ENCODE assay signal across 8 cellular contexts in genomic region chr19:33373701-33374405, GRCh38. TPM values are rescaled to one million over a fixed set of nuclear protein-coding genes. Genes with fewer than 3 reads are reported as not detected.
DNase-seq lines count a peak whose midpoint lies in the region; ATAC-seq and TF ChIP-seq lines count a peak whose summit lies in the region.

TSS of gene CEBPG (plus strand) at chr19:33373709. CDS start at chr19:33379240, 5,531 bp downstream.

- peak within 1 kb of the TSS; percentile 88 to 97 (median 96) for H3K4me3 Mint-ChIP-seq in IgD-negative memory B cell
- H3K4me3 Mint-ChIP-seq in T-helper 1 cell treated with Interleukin-12 subunit alpha and Interleukin-12 subunit beta and Interleukin-4 antibody, amounts not matched to agents 30 μg/mL and 1 μg/mL, for 36 hours = peak within 1 kb of the TSS; percentile 87

- peaks cover 4% of the 10 kb centered on the region for H3K9me3 ChIP-seq in mammary epithelial cell (replicated peaks; ENCODE audit: insufficient read depth, low read length)

- H3K27me3 ChIP-seq in mammary epithelial cell (ENCODE audit: insufficient read depth, low read length) = no peaks in the 10 kb centered on the region

- no peaks in the 10 kb centered on the region for H4K20me1 ChIP-seq in mammary epithelial cell (ENCODE audit: insufficient read depth, low read length)

- H3K4me1 ChIP-seq in mammary epithelial cell (ENCODE audit: insufficient read depth, low read length) = peaks cover 45% of the 10 kb centered on the region

- H3K79me2 ChIP-seq in mammary epithelial cell (ENCODE audit: insufficient read depth, low read length) = peaks cover 53% of the 10 kb centered on the region

- peak within 1 kb of the TSS; percentile 99 for H3K9ac ChIP-seq in mammary epithelial cell (ENCODE audit: insufficient read depth, low read length)

- H3K36me3 ChIP-seq in mammary epithelial cell (ENCODE audit: insufficient read depth, low read length) = no peaks in the 10 kb centered on the region

- H3K36me3 Mint-ChIP-seq in IgD-negative memory B cell = no peaks in the 10 kb centered on the region
- peaks cover 11% of the 10 kb centered on the region for H3K36me3 Mint-ChIP-seq in T-helper 1 cell treated with Interleukin-12 subunit alpha and Interleukin-12 subunit beta and Interleukin-4 antibody, amounts not matched to agents 30 μg/mL and 1 μg/mL, for 36 hours (ENCODE audit: low read depth)

- peak within 1 kb of the TSS; percentile 96 to 100 (median 98) for H3K27ac Mint-ChIP-seq in IgD-negative memory B cell
- H3K27ac Mint-ChIP-seq in T-helper 1 cell treated with Interleukin-12 subunit alpha and Interleukin-12 subunit beta and Interleukin-4 antibody, amounts not matched to agents 30 μg/mL and 1 μg/mL, for 36 hours = peak within 1 kb of the TSS; percentile 72

- intact Hi-C loops in mammary epithelial cell (cut with micrococcal nuclease) = loop anchor here (1.0 kb wide), 1 partner anchor 24 kb away; no protein-coding TSS in a partner anchor

- BruUV-seq in mammary epithelial cell (replicated peaks; lab: Mats Ljungman, UMichigan) = no TSS peak

- no peaks in the 10 kb centered on the region for H3K27me3 Mint-ChIP-seq in IgD-negative memory B cell
- peaks cover 2% of the 10 kb centered on the region for H3K27me3 Mint-ChIP-seq in T-helper 1 cell treated with Interleukin-12 subunit alpha and Interleukin-12 subunit beta and Interleukin-4 antibody, amounts not matched to agents 30 μg/mL and 1 μg/mL, for 36 hours (ENCODE audit: low read depth)

- H3K4me2 ChIP-seq in mammary epithelial cell (ENCODE audit: insufficient read depth, low read depth, low read length) = peak within 1 kb of the TSS; percentile 87

- TF ChIP-seq CTCF in mammary epithelial cell (conservative IDR thresholded peaks at IDR 0.05 in 1 of 2, IDR thresholded peaks at IDR 0.05 in 1 of 2; ENCODE audit: extremely low read depth in 1 of 2, insufficient read depth in 1 of 2, low read depth in 1 of 2, low read length in 2 of 2) = peak in 1 of 2 donors; percentile 16

- dilution Hi-C loops in mammary epithelial cell (cut with HindIII; ENCODE audit: low sequenced_read_pairs) = no loop called here

- H3K4me3 ChIP-seq in mammary epithelial cell (replicated peaks in 1 of 3; ENCODE audit: insufficient read depth in 1 of 3, low read depth in 2 of 3, low read length in 3 of 3) = peak within 1 kb of the TSS; percentile 77 to 98 (median 96)

- peak; percentile 54 for ATAC-seq in GM21717 (IDR thresholded peaks at IDR 0.05; ENCODE audit: unreplicated experiment)

- peaks cover 33 to 39% (median 36%) of the 10 kb centered on the region in 3 donors for H3K4me1 Mint-ChIP-seq in IgD-negative memory B cell
- peaks cover 35% of the 10 kb centered on the region for H3K4me1 Mint-ChIP-seq in T-helper 1 cell treated with Interleukin-12 subunit alpha and Interleukin-12 subunit beta and Interleukin-4 antibody, amounts not matched to agents 30 μg/mL and 1 μg/mL, for 36 hours (ENCODE audit: low read depth)

- H2AFZ ChIP-seq in mammary epithelial cell (ENCODE audit: low read depth, low read length) = peak within 1 kb of the TSS; percentile 66

- in situ Hi-C loops in mammary epithelial cell (cut with MboI; ENCODE audit: low sequenced_read_pairs in 2 of 2) = loop anchor here in 1 of 2 donors (10.0 kb wide), 1 partner anchor 79 kb away; no protein-coding TSS in a partner anchor

- peak; percentile 72 for DNase-seq in NCI-H146 (lab: John Stamatoyannopoulos, UW)
- no peak for DNase-seq in NCI-H146 treated with DMSO at 0.1 percent for 48 hours (lab: John Stamatoyannopoulos, UW; ENCODE audit: unreplicated experiment)
- DNase-seq in mammary epithelial cell = peak; percentile 58
- peak; percentile 73 for DNase-seq in islet precursor cell
- peak; percentile 61 to 68 for DNase-seq in stimulated activated CD4-positive, alpha-beta T cell treated with anti-CD3 and anti-CD28 coated beads, Interleukin-2, amount 100 ng/mL, for 24 hours

- 0% methylated on average over 14 of the region's 96 CpGs for WGBS in mammary epithelial cell (ENCODE audit: low coverage, missing lambda C conversion rate)

- peak within 1 kb of the TSS; percentile 96 for H3K27ac ChIP-seq in mammary epithelial cell (ENCODE audit: insufficient read depth, low read depth, low read length)

- no peaks in the 10 kb centered on the region for H3K9me3 Mint-ChIP-seq in IgD-negative memory B cell
- H3K9me3 Mint-ChIP-seq in T-helper 1 cell treated with Interleukin-12 subunit alpha and Interleukin-12 subunit beta and Interleukin-4 antibody, amounts not matched to agents 30 μg/mL and 1 μg/mL, for 36 hours = no peaks in the 10 kb centered on the region

- CTCF ChIA-PET in mammary epithelial cell (lab: Charles Lee; ENCODE audit: low non-redundant PET) = interaction anchor here (0.7 to 1.0 kb wide), 2 partner anchors 197 to 622 kb away, joined by 3 to 5 read pairs; no protein-coding TSS in a partner anchor

RNA-seq across cellular contexts. Expression of gene CEBPG, which starts in this region (rescaled TPM):
- polyA plus RNA-seq in IgD-negative memory B cell = 15.2 TPM
- total RNA-seq in mammary epithelial cell = 10 to 100 TPM; 39.5 to 50.0 TPM
- 18.8 TPM for polyA plus RNA-seq in mammary epithelial cell
- 7.5 TPM for polyA minus RNA-seq in mammary epithelial cell
